ENCODE assay signal across 11 cellular contexts in the genomic region with DNA sequence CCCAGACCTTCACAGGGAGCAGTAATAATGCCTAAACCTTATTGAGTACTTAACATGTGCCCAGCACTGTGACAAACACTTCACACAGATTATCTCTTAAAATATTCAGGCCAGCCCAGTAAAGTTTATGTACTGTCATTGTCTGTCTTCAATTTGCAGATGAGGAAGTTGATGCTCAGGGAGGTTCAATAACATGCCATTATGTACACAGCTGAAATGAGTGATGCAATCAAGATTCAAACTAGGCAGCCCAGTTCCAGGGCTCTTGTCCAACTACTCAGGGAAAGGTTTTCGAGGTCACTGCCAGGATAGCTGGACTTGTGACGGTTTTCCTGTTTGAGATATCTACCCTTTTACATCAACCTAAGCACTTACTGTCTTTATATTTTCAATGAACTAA. TPM values are rescaled to one million over a fixed set of nuclear protein-coding genes. Genes with fewer than 3 reads are reported as not detected.
DNase-seq lines count a peak whose midpoint lies in the region; TF ChIP-seq lines count a peak whose summit lies in the region.
"Had no signal": no experiment of that assay in that cellular context is flagged by ENCODE, and none has a peak within 500 bp of the region (broad histone marks: within the 10 kb centered on the region; RNA-seq: fewer than 3 reads in every experiment).

No MANE protein-coding gene starts in this region.

- H3K27me3 Mint-ChIP-seq in type B pancreatic cell, result no peaks in the 10 kb centered on the region
- H3K27me3 Mint-ChIP-seq in activated naive CD4-positive, alpha-beta T cell treated with anti-CD3 and anti-CD28 coated beads, Interleukin-2, amount 10 ng/mL, durations not matched to agents 7 days and 5 days, result no peaks in the 10 kb centered on the region

- in situ Hi-C loops in G401 (cut with HindIII; ENCODE audit: low sequenced_read_pairs), result no loop called here

- CTCF ChIA-PET in activated naive CD4-positive, alpha-beta T cell treated with anti-CD3 and anti-CD28 coated beads, Interleukin-2, amount 10 ng/mL, durations not matched to agents 7 days and 5 days (lab: Charles Lee), result no interaction called here

- TF ChIP-seq CTCF in fibroblast of pulmonary artery (IDR thresholded peaks at IDR 0.05; ENCODE audit: low read length, missing control alignments) (no peak), type B pancreatic cell (conservative IDR thresholded peaks at IDR 0.05) (no peak)

- H3K4me3 Mint-ChIP-seq in type B pancreatic cell, result peak overlapping the region; percentile 48
- no peak overlapping the region for H3K4me3 Mint-ChIP-seq in activated naive CD4-positive, alpha-beta T cell treated with anti-CD3 and anti-CD28 coated beads, Interleukin-2, amount 10 ng/mL, durations not matched to agents 7 days and 5 days

- no peaks in the 10 kb centered on the region for H3K9me3 Mint-ChIP-seq in type B pancreatic cell
- H3K9me3 Mint-ChIP-seq in activated naive CD4-positive, alpha-beta T cell treated with anti-CD3 and anti-CD28 coated beads, Interleukin-2, amount 10 ng/mL, durations not matched to agents 7 days and 5 days, result no peaks in the 10 kb centered on the region

- H3K27ac Mint-ChIP-seq in type B pancreatic cell, result peak overlapping the region; percentile 82
- no peak overlapping the region for H3K27ac Mint-ChIP-seq in activated naive CD4-positive, alpha-beta T cell treated with anti-CD3 and anti-CD28 coated beads, Interleukin-2, amount 10 ng/mL, durations not matched to agents 7 days and 5 days

- H3K4me1 Mint-ChIP-seq in type B pancreatic cell (ENCODE audit: unreplicated experiment), result peaks cover 61% of the 10 kb centered on the region
- no peaks in the 10 kb centered on the region for H3K4me1 Mint-ChIP-seq in activated naive CD4-positive, alpha-beta T cell treated with anti-CD3 and anti-CD28 coated beads, Interleukin-2, amount 10 ng/mL, durations not matched to agents 7 days and 5 days

- H3K4me3 ChIP-seq in fibroblast of pulmonary artery (replicated peaks; ENCODE audit: low read depth, low read length), result no peak overlapping the region
- H3K4me3 ChIP-seq: testis had no signal

- no peaks in the 10 kb centered on the region for H3K36me3 Mint-ChIP-seq in type B pancreatic cell
- H3K36me3 Mint-ChIP-seq in activated naive CD4-positive, alpha-beta T cell treated with anti-CD3 and anti-CD28 coated beads, Interleukin-2, amount 10 ng/mL, durations not matched to agents 7 days and 5 days, result no peaks in the 10 kb centered on the region

- DNase-seq in DMS 273 (lab: John Stamatoyannopoulos, UW; ENCODE audit: unreplicated experiment) (peak; percentile 33), DMS 273 treated with DMSO at 0.1 percent for 48 hours (lab: John Stamatoyannopoulos, UW) (no peak), NCI-H774 (lab: John Stamatoyannopoulos, UW) (peak; percentile 56), fibroblast of pulmonary artery (ENCODE audit: low read depth) (peak; percentile 34), type B pancreatic cell (ENCODE audit: extremely low spot score, unreplicated experiment) (no peak), G401 (ENCODE audit: low spot score) (no peak), hippocampal formation (lab: John Stamatoyannopoulos, UW) (no peak)
- no peak for DNase-seq in activated naive CD4-positive, alpha-beta T cell treated with anti-CD3 and anti-CD28 coated beads, Interleukin-2, amount 10 ng/mL, durations not matched to agents 7 days and 5 days
- DNase-seq: activated CD4-positive, alpha-beta T cell treated with anti-CD3 and anti-CD28 coated beads for 4 hours; stimulated activated CD4-positive, alpha-beta T cell treated with anti-CD3 and anti-CD28 coated beads, Interleukin-15, amount 100 ng/mL, for 24 hours; testis had no signal

RNA-seq across cellular contexts. Expression of a gene that starts 56.1 kb away (rescaled TPM):
- 53.8 and 94.1 TPM in 2 replicates for total RNA-seq in type B pancreatic cell (ENCODE audit: low replicate concordance)
- 0.06 and 4.4 TPM in 2 replicates for total RNA-seq in G401 (2014; rRNA removed; shearing (Covaris generic))

Comparison
In these comparisons a context has a peak if more than half of its experiments do, and no peak if none do; other contexts are left out.
1. DNase-seq: peak in DMS 273 (single experiment), NCI-H774 (single experiment) and fibroblast of pulmonary artery (single experiment); none in DMS 273 treated with DMSO at 0.1 percent for 48 hours (single experiment), type B pancreatic cell (single experiment), activated naive CD4-positive, alpha-beta T cell treated with anti-CD3 and anti-CD28 coated beads, Interleukin-2, amount 10 ng/mL, durations not matched to agents 7 days and 5 days (single experiment), G401 (single experiment) and hippocampal formation (0 of 2).
2. RNA of a gene that starts 56.1 kb away (total RNA-seq): 53.8 to 94.1 TPM in type B pancreatic cell; 0.06 to 4.4 TPM in G401; every median in the first group is over 10 times any median in the second.